In the genomic region with DNA sequence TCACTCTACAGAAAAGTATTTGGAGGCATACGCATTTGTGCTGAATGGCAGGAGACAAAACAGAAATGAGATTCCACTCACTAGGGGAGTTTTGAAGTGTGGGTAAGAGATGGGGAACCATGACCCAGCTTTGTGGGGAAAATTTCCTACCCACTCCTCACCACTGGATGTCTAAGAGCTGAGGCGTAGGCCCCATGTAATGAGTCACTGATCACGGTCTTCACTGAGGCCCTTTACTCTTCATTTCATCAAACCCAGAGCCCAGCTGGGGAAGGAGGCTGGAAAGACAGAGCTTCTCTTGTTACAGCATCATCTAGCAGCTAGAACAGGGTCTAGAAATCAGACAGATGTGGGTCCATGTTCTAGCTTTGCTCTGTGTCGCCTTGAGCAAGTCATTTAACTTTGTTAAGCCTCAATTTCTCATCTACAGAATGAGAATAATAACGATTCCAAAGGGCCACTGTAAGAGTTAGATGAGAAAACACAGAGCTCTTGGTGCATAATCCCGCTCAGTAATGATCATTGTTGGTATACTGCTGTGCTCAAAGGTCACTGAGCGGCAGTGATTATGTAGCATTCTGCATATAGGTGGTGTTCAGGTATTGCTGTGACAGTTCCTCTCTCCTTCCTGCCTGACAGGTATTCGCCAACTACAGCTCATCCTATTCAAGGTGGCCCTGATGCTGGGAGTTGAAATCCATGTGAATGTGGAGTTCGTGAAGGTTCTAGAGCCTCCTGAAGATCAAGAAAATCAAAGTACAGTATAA, we compare ENCODE assay signal across 11 cellular contexts.
DNase-seq lines count a peak whose midpoint lies in the region; ATAC-seq and TF ChIP-seq lines count a peak whose summit lies in the region.
"Had no signal": no experiment of that assay in that cellular context is flagged by ENCODE, and none has a peak within 500 bp of the region (broad histone marks: within the 10 kb centered on the region; RNA-seq: fewer than 3 reads in every experiment).

No MANE protein-coding gene starts in this region.

- CTCF ChIA-PET in PC-3 (lab: Charles Lee) = no interaction called here

- H3K36me3 ChIP-seq in PC-3 (ENCODE audit: low read depth, low read length) = peaks cover 41% of the 10 kb centered on the region

- no peak overlapping the region for H2AFZ ChIP-seq in PC-3 (ENCODE audit: low read length)

- H3K27ac ChIP-seq in PC-3 (ENCODE audit: low read length) = no peak overlapping the region

- POLR2A ChIA-PET in PC-3 (lab: Charles Lee; ENCODE audit: unreplicated experiment) = interaction anchor here (0.6 kb wide), 2 partner anchors 31 to 1053 kb away, joined by 3 read pairs; no protein-coding TSS in a partner anchor

- H3K9me3 ChIP-seq in PC-3 (ENCODE audit: low read length) = no peaks in the 10 kb centered on the region

- no peaks in the 10 kb centered on the region for H3K27me3 ChIP-seq in PC-3 (ENCODE audit: low read length)

- BruUV-seq in PC-3 (replicated peaks; lab: Mats Ljungman, UMichigan) = no TSS peak

- no peaks in the 10 kb centered on the region for H3K9me2 ChIP-seq in PC-3 (replicated peaks; ENCODE audit: low read length)

- no peak for TF ChIP-seq CTCF in PC-3 (conservative IDR thresholded peaks at IDR 0.05; ENCODE audit: low read depth, low read length)

- no peak overlapping the region for H3K4me2 ChIP-seq in PC-3 (ENCODE audit: low read length)

- ATAC-seq in PC-3 (no peak; the same call in none of the 2 replicates), GM19023 (IDR thresholded peaks at IDR 0.05; ENCODE audit: unreplicated experiment) (no peak)
- ATAC-seq: sciatic nerve had no signal

- H3K4me1 ChIP-seq in PC-3 (ENCODE audit: insufficient read depth, low read length) = peaks cover 15% of the 10 kb centered on the region

- H3K9ac ChIP-seq in PC-3 (ENCODE audit: low read length) = no peak overlapping the region

- H3K79me2 ChIP-seq in PC-3 (ENCODE audit: low read length) = no peaks in the 10 kb centered on the region

- H3F3A ChIP-seq in PC-3 (ENCODE audit: low read length, unreplicated experiment) = no peaks in the 10 kb centered on the region

- peak; percentile 84 for DNase-seq in EL
- peak; percentile 56 for DNase-seq in PC-3
- peak; percentile 28 for DNase-seq in dedifferentiated amniotic fluid mesenchymal stem cell (ENCODE audit: extremely low spot score)
- DNase-seq in stimulated activated CD4-positive, alpha-beta T cell treated with anti-CD3 and anti-CD28 coated beads, Interleukin-15, amount 100 ng/mL, for 48 hours (ENCODE audit: low read depth in 2 of 2) = peak; percentile 51 to 54
- no peak for DNase-seq in NCI-H446 treated with DMSO at 0.1 percent for 48 hours (lab: John Stamatoyannopoulos, UW)
- DNase-seq in NCI-H524 treated with DMSO at 0.1 percent for 48 hours (lab: John Stamatoyannopoulos, UW) = no peak
- no peak for DNase-seq in dermis blood vessel endothelial cell
- DNase-seq: cortex of kidney, left ventricle myocardium superior had no signal

- no peak overlapping the region for H3K4me3 ChIP-seq in PC-3 (ENCODE audit: low read length)

- intact Hi-C loops in PC-3 (cut with micrococcal nuclease) = no loop called here

- no peaks in the 10 kb centered on the region for H4K20me1 ChIP-seq in PC-3 (ENCODE audit: low read length)

Comparison
In these comparisons a context has a peak if more than half of its experiments do, and no peak if none do; other contexts are left out.
1. DNase-seq: peak in EL (single experiment), PC-3 (single experiment), dedifferentiated amniotic fluid mesenchymal stem cell (single experiment) and stimulated activated CD4-positive, alpha-beta T cell treated with anti-CD3 and anti-CD28 coated beads, Interleukin-15, amount 100 ng/mL, for 48 hours (2 of 2); none in NCI-H446 treated with DMSO at 0.1 percent for 48 hours (single experiment), NCI-H524 treated with DMSO at 0.1 percent for 48 hours (single experiment) and dermis blood vessel endothelial cell (single experiment).